In the genomic region with DNA sequence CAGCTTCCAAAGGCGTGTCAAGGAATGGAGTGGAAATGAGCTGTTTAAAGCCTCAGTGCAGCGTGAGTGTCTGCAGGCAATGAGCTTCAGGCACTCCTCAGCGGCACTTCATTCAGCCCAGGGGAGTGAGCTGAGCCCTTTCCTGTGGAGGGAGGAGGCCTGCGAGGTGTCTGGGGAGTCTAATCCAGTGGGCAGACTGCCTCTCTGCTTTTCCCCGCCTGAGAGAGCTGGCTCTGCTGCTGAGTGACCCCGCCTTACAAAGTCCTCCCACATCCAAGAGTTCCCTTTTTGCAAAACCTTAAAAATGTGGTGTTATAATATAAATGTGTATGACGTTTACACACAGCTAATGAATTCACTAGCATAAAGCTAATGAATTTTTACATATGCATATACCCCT, we compare ENCODE assay signal across 13 cellular contexts. TPM values are rescaled to one million over a fixed set of nuclear protein-coding genes. Genes with fewer than 3 reads are reported as not detected.
"Had no signal": no experiment of that assay in that cellular context is flagged by ENCODE, and none has a peak within 500 bp of the region (broad histone marks: within the 10 kb centered on the region; RNA-seq: fewer than 3 reads in every experiment).

No MANE protein-coding gene starts in this region.

- ATAC-seq: foreskin keratinocyte; stimulated activated naive CD8-positive, alpha-beta T cell treated with anti-CD3 and anti-CD28 coated beads, Interleukin-15, amount 100 ng/mL, for 72 hours had no signal

- H3K4me3 Mint-ChIP-seq: activated CD4-positive, alpha-beta T cell treated with anti-CD3 and anti-CD28 coated beads, Interleukin-2, amount 10 ng/mL, durations not matched to agents 7 days and 5 days; activated T-helper 1 cell treated with anti-CD3 and anti-CD28 coated beads, Interleukin-12 subunit alpha, Interleukin-12 subunit beta, Interleukin-2, Interleukin-4 antibody, amounts not matched to agents 30 ng/mL and 10 ng/mL and 1 ng/mL, durations not matched to agents 14 hours and 24 hours and 36 hours; mesothelial cell of epicardium; stimulated activated naive CD8-positive, alpha-beta T cell treated with anti-CD3 and anti-CD28 coated beads, Interleukin-15, amount 100 ng/mL, for 72 hours; T-helper 2 cell treated with Interferon-gamma antibody and Interleukin-4, amounts not matched to agents 5 μg/mL and 100 μg/mL, for 36 hours had no signal

- H3K27ac ChIP-seq: foreskin keratinocyte had no signal

- H3K36me3 Mint-ChIP-seq: mesothelial cell of epicardium had no signal

- DNase-seq: activated CD4-positive, alpha-beta T cell treated with anti-CD3 and anti-CD28 coated beads, Interleukin-2, amount 10 ng/mL, durations not matched to agents 7 days and 5 days; activated CD8-positive, alpha-beta memory T cell treated with anti-CD3 and anti-CD28 coated beads for 24 hours; activated naive CD4-positive, alpha-beta T cell treated with Interleukin-2 at 50 U/mL for 16 hours; anterior cingulate cortex; cerebellar nuclear complex; effector CD8-positive, alpha-beta T cell; foreskin keratinocyte; kidney glomerular epithelial cell; stimulated activated CD4-positive, alpha-beta T cell treated with anti-CD3 and anti-CD28 coated beads, Interleukin-1b, Interleukin-23, amount 100 ng/mL, for 48 hours; stimulated activated naive CD8-positive, alpha-beta T cell treated with anti-CD3 and anti-CD28 coated beads, Interleukin-15, amount 100 ng/mL, for 72 hours had no signal

- H3K27ac Mint-ChIP-seq: activated CD4-positive, alpha-beta T cell treated with anti-CD3 and anti-CD28 coated beads, Interleukin-2, amount 10 ng/mL, durations not matched to agents 7 days and 5 days; activated T-helper 1 cell treated with anti-CD3 and anti-CD28 coated beads, Interleukin-12 subunit alpha, Interleukin-12 subunit beta, Interleukin-2, Interleukin-4 antibody, amounts not matched to agents 30 ng/mL and 10 ng/mL and 1 ng/mL, durations not matched to agents 14 hours and 24 hours and 36 hours; mesothelial cell of epicardium; stimulated activated naive CD8-positive, alpha-beta T cell treated with anti-CD3 and anti-CD28 coated beads, Interleukin-15, amount 100 ng/mL, for 72 hours; T-helper 2 cell treated with Interferon-gamma antibody and Interleukin-4, amounts not matched to agents 5 μg/mL and 100 μg/mL, for 36 hours had no signal

- H3K4me1 ChIP-seq: foreskin keratinocyte had no signal

- H3K9me3 Mint-ChIP-seq: activated CD4-positive, alpha-beta T cell treated with anti-CD3 and anti-CD28 coated beads, Interleukin-2, amount 10 ng/mL, durations not matched to agents 7 days and 5 days; activated T-helper 1 cell treated with anti-CD3 and anti-CD28 coated beads, Interleukin-12 subunit alpha, Interleukin-12 subunit beta, Interleukin-2, Interleukin-4 antibody, amounts not matched to agents 30 ng/mL and 10 ng/mL and 1 ng/mL, durations not matched to agents 14 hours and 24 hours and 36 hours; mesothelial cell of epicardium; stimulated activated naive CD8-positive, alpha-beta T cell treated with anti-CD3 and anti-CD28 coated beads, Interleukin-15, amount 100 ng/mL, for 72 hours; T-helper 2 cell treated with Interferon-gamma antibody and Interleukin-4, amounts not matched to agents 5 μg/mL and 100 μg/mL, for 36 hours had no signal

RNA-seq across cellular contexts. Expression of a gene that starts 7.0 kb away (rescaled TPM):
- total RNA-seq: foreskin keratinocyte had no signal
- polyA plus RNA-seq: foreskin keratinocyte had no signal
